ENCODE assay signal across 1 cellular context in genomic region chr3:9862391-9863235, GRCh38.
TF ChIP-seq lines count a peak whose summit lies in the region.

No MANE protein-coding gene starts in this region.

TF ChIP-seq in K562, 482 proteins besides CTCF, POLR2A, EP300 and RAD21 (continued from another document):
- TF ChIP-seq CHD7 (IDR thresholded peaks at IDR 0.05; ENCODE audit: low read depth, low read length) (no peak), TCF3 (CRISPR knock-in tag; IDR thresholded peaks at IDR 0.05) (0 out of 2 replicates have a peak, but pooled peaks have one; percentile 10), ZNF740 (CRISPR knock-in tag; IDR thresholded peaks at IDR 0.05) (no peak), ZNF740 (tag; IDR thresholded peaks at IDR 0.05) (no peak), NCOA6 (IDR thresholded peaks at IDR 0.05) (no peak), ZMIZ1 (IDR thresholded peaks at IDR 0.05; ENCODE audit: low read depth in 2 of 2, low read length in 2 of 2) (peak; percentile 28 to 58; a peak in 2 of 4 replicates), NFE2 (IDR thresholded peaks at IDR 0.05; ENCODE audit: low read depth) (peak; percentile 31; the same call in 1 of the 2 replicates), ZNF316 (IDR thresholded peaks at IDR 0.05) (no peak), BRD4 (IDR thresholded peaks at IDR 0.05) (no peak), ETV5 (CRISPR knock-in tag; IDR thresholded peaks at IDR 0.05; ENCODE audit: low read depth) (no peak), MIER1 (IDR thresholded peaks at IDR 0.05; ENCODE audit: low read depth) (no peak), ATF3 (IDR thresholded peaks at IDR 0.05) (no peak), ATF3 (CRISPR knock-in tag; conservative IDR thresholded peaks at IDR 0.05) (no peak), TEAD2 (tag; IDR thresholded peaks at IDR 0.05) (no peak)
